ENCODE assay signal across 29 cellular contexts in the genomic region with DNA sequence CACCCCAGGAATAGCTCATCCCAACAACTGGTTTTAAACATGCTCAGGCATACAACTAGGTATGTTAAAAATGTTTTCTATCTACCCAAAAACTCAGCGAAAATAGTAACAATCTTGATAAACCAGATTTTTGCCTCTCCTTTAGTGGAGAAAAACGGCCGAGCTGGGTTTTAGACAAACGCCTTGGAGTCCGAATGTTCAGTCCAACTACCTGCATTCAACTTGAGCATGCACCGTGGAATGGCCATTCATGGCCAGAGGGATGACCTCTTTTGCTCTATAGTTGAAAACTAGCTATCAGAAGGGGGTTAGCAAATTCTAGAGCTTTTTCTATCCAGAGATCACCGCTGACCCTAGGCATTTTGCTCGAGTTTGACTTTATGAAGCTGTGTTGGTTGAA.
"Had no signal": no experiment of that assay in that cellular context is flagged by ENCODE, and none has a peak within 500 bp of the region (broad histone marks: within the 10 kb centered on the region; RNA-seq: fewer than 3 reads in every experiment).

No MANE protein-coding gene starts in this region.

- H3K27me3 ChIP-seq: heart left ventricle, ovary, thyroid gland, transverse colon, upper lobe of right lung had no signal

- DNase-seq: heart left ventricle; hypothalamus; immature natural killer cell; left ventricle myocardium inferior; mesendoderm; midbrain; mucosa of descending colon; naive thymus-derived CD4-positive, alpha-beta T cell; ovary; retina; right cardiac atrium; stimulated activated CD4-positive, alpha-beta T cell treated with anti-CD3 and anti-CD28 coated beads, Interleukin-12 subunit alpha, Interleukin-12 subunit beta, amount 100 ng/mL, for 4 hours; stimulated activated CD4-positive, alpha-beta T cell treated with anti-CD3 and anti-CD28 coated beads, Interleukin-15, amount 100 ng/mL, for 24 hours; stimulated activated CD4-positive, alpha-beta T cell treated with anti-CD3 and anti-CD28 coated beads, Interleukin-2, amount 100 ng/mL, for 24 hours; stimulated activated CD4-positive, alpha-beta T cell treated with anti-CD3 and anti-CD28 coated beads, Interleukin-4, amount 100 ng/mL, for 24 hours; stimulated activated naive CD4-positive, alpha-beta T cell treated with Interleukin-2 at 50 U/mL for 16 hours; stimulated activated naive CD8-positive, alpha-beta T cell treated with anti-CD3 and anti-CD28 coated beads, Interleukin-15, amount 100 ng/mL, for 72 hours; substantia nigra; thyroid gland; transverse colon; upper lobe of right lung had no signal

- ATAC-seq: heart left ventricle; mucosa of descending colon; naive thymus-derived CD4-positive, alpha-beta T cell; natural killer cell treated with Interleukin-12 subunit alpha and Interleukin-12 subunit beta and Interleukin-15 and Interleukin-18, amount 100 ng/mL, for 72 hours; right cardiac atrium; sciatic nerve; stimulated activated memory B cell treated with anti-CD40 and anti-IgM and Interleukin-4, amounts not matched to agents 10 μg/mL and 1 μg/mL and 100 μg/mL, for 72 hours; stimulated activated naive CD8-positive, alpha-beta T cell treated with anti-CD3 and anti-CD28 coated beads, Interleukin-15, amount 100 ng/mL, for 72 hours; upper lobe of right lung had no signal

- H3K27ac Mint-ChIP-seq: immature natural killer cell; naive thymus-derived CD4-positive, alpha-beta T cell; natural killer cell treated with Interleukin-12 subunit alpha and Interleukin-12 subunit beta and Interleukin-15 and Interleukin-18, amount 100 ng/mL, for 72 hours; stimulated activated memory B cell treated with anti-CD40 and anti-IgM and Interleukin-4, amounts not matched to agents 10 μg/mL and 1 μg/mL and 100 μg/mL, for 72 hours had no signal

- H3K27ac ChIP-seq: heart left ventricle, left ventricle myocardium inferior, ovary, prostate gland, skin epidermis, thyroid gland, transverse colon, upper lobe of right lung had no signal

- H3K4me3 ChIP-seq: heart left ventricle, left ventricle myocardium inferior, lung, mucosa of descending colon, ovary, prostate gland, skin epidermis, thyroid gland, transverse colon, upper lobe of right lung had no signal

- H3K36me3 ChIP-seq: ovary had no signal

- H3K9me3 ChIP-seq: heart left ventricle, left ventricle myocardium inferior, mucosa of descending colon, ovary, prostate gland, thyroid gland, transverse colon, upper lobe of right lung had no signal

- H3K27me3 Mint-ChIP-seq: naive thymus-derived CD4-positive, alpha-beta T cell; natural killer cell treated with Interleukin-12 subunit alpha and Interleukin-12 subunit beta and Interleukin-15 and Interleukin-18, amount 100 ng/mL, for 72 hours; stimulated activated memory B cell treated with anti-CD40 and anti-IgM and Interleukin-4, amounts not matched to agents 10 μg/mL and 1 μg/mL and 100 μg/mL, for 72 hours; stimulated activated naive CD8-positive, alpha-beta T cell treated with anti-CD3 and anti-CD28 coated beads, Interleukin-15, amount 100 ng/mL, for 72 hours had no signal

- H3K4me3 Mint-ChIP-seq: immature natural killer cell; naive thymus-derived CD4-positive, alpha-beta T cell; natural killer cell treated with Interleukin-12 subunit alpha and Interleukin-12 subunit beta and Interleukin-15 and Interleukin-18, amount 100 ng/mL, for 72 hours; stimulated activated memory B cell treated with anti-CD40 and anti-IgM and Interleukin-4, amounts not matched to agents 10 μg/mL and 1 μg/mL and 100 μg/mL, for 72 hours; stimulated activated naive CD8-positive, alpha-beta T cell treated with anti-CD3 and anti-CD28 coated beads, Interleukin-15, amount 100 ng/mL, for 72 hours had no signal

- H3K9me3 Mint-ChIP-seq: immature natural killer cell; naive thymus-derived CD4-positive, alpha-beta T cell; natural killer cell treated with Interleukin-12 subunit alpha and Interleukin-12 subunit beta and Interleukin-15 and Interleukin-18, amount 100 ng/mL, for 72 hours; stimulated activated memory B cell treated with anti-CD40 and anti-IgM and Interleukin-4, amounts not matched to agents 10 μg/mL and 1 μg/mL and 100 μg/mL, for 72 hours; stimulated activated naive CD8-positive, alpha-beta T cell treated with anti-CD3 and anti-CD28 coated beads, Interleukin-15, amount 100 ng/mL, for 72 hours had no signal

- FAIRE-seq: islet of Langerhans, urothelium cell line had no signal

- H3K4me1 Mint-ChIP-seq: immature natural killer cell; naive thymus-derived CD4-positive, alpha-beta T cell; stimulated activated naive CD8-positive, alpha-beta T cell treated with anti-CD3 and anti-CD28 coated beads, Interleukin-15, amount 100 ng/mL, for 72 hours had no signal

- H3K4me1 ChIP-seq: prostate gland, transverse colon, upper lobe of right lung had no signal
